23 cellular contexts compared by ENCODE assay signal in genomic region chr3:66532613-66533012, GRCh38.
"Had no signal": no experiment of that assay in that cellular context is flagged by ENCODE, and none has a peak within 500 bp of the region (broad histone marks: within the 10 kb centered on the region; RNA-seq: fewer than 3 reads in every experiment).

No MANE protein-coding gene starts in this region.

- H3K27ac ChIP-seq: esophagus squamous epithelium, heart right ventricle, lower lobe of right lung, parathyroid adenoma, right lobe of liver, stomach, thyroid gland, vagina had no signal

- H3K9ac ChIP-seq: parathyroid adenoma had no signal

- H3K4me1 Mint-ChIP-seq: natural killer cell; stimulated activated effector memory CD8-positive, alpha-beta T cell treated with anti-CD3 and anti-CD28 coated beads, Interleukin-12 subunit alpha, Interleukin-12 subunit beta, amount 100 ng/mL, for 72 hours had no signal

- H3K27ac Mint-ChIP-seq: effector memory CD8-positive, alpha-beta T cell; natural killer cell; progenitor cell of endocrine pancreas; stimulated activated effector memory CD8-positive, alpha-beta T cell treated with anti-CD3 and anti-CD28 coated beads, Interleukin-12 subunit alpha, Interleukin-12 subunit beta, amount 100 ng/mL, for 72 hours had no signal

- ATAC-seq: effector memory CD8-positive, alpha-beta T cell; heart right ventricle; left ventricle myocardium superior; lower lobe of right lung; natural killer cell; right lobe of liver; stimulated activated effector memory CD8-positive, alpha-beta T cell treated with anti-CD3 and anti-CD28 coated beads, Interleukin-12 subunit alpha, Interleukin-12 subunit beta, amount 100 ng/mL, for 72 hours had no signal

- H3K36me3 Mint-ChIP-seq: natural killer cell; stimulated activated effector memory CD8-positive, alpha-beta T cell treated with anti-CD3 and anti-CD28 coated beads, Interleukin-12 subunit alpha, Interleukin-12 subunit beta, amount 100 ng/mL, for 72 hours had no signal

- H2AFZ ChIP-seq: parathyroid adenoma had no signal

- H3K27me3 ChIP-seq: esophagus squamous epithelium, heart right ventricle, right lobe of liver, stomach, thyroid gland, vagina had no signal

- H3K4me2 ChIP-seq: smooth muscle cell had no signal

- H3K9me3 ChIP-seq: esophagus squamous epithelium, lower lobe of right lung, right lobe of liver, stomach, thyroid gland, vagina had no signal

- H3K4me3 ChIP-seq: esophagus squamous epithelium, heart right ventricle, lower lobe of right lung, right lobe of liver, smooth muscle cell, stomach, thyroid gland, vagina had no signal

- H3K79me2 ChIP-seq: parathyroid adenoma had no signal

- H3K4me1 ChIP-seq: esophagus squamous epithelium, heart right ventricle, lower lobe of right lung, parathyroid adenoma, right lobe of liver, stomach, thyroid gland, vagina had no signal

- H3K36me3 ChIP-seq: esophagus squamous epithelium, heart right ventricle, lower lobe of right lung, right lobe of liver, stomach, thyroid gland, vagina had no signal

- H3K9me3 Mint-ChIP-seq: effector memory CD8-positive, alpha-beta T cell; natural killer cell; stimulated activated effector memory CD8-positive, alpha-beta T cell treated with anti-CD3 and anti-CD28 coated beads, Interleukin-12 subunit alpha, Interleukin-12 subunit beta, amount 100 ng/mL, for 72 hours had no signal

- H3K4me3 Mint-ChIP-seq: effector memory CD8-positive, alpha-beta T cell; natural killer cell; stimulated activated effector memory CD8-positive, alpha-beta T cell treated with anti-CD3 and anti-CD28 coated beads, Interleukin-12 subunit alpha, Interleukin-12 subunit beta, amount 100 ng/mL, for 72 hours had no signal

- DNase-seq: cortex of kidney; effector memory CD8-positive, alpha-beta T cell; erythroblast; esophagus squamous epithelium; foreskin melanocyte; glutamatergic neuron; heart right ventricle; hippocampal formation; left ventricle myocardium superior; lower lobe of right lung; natural killer cell; right lobe of liver; stimulated activated CD4-positive, alpha-beta T cell treated with anti-CD3 and anti-CD28 coated beads, Interleukin-12 subunit alpha, Interleukin-12 subunit beta, amount 100 ng/mL, for 4 hours; stimulated activated CD4-positive, alpha-beta T cell treated with anti-CD3 and anti-CD28 coated beads, Interleukin-4, amount 100 ng/mL, for 24 hours; stimulated activated naive CD4-positive, alpha-beta T cell treated with Interleukin-2 at 50 U/mL for 16 hours; stomach; thyroid gland; trophoblast cell had no signal
